30 cellular contexts compared by ENCODE assay signal in genomic region chr2:241441492-241441891, GRCh38.
"Had no signal": no experiment of that assay in that cellular context is flagged by ENCODE, and none has a peak within 500 bp of the region (broad histone marks: within the 10 kb centered on the region; RNA-seq: fewer than 3 reads in every experiment).

No MANE protein-coding gene starts in this region.

- H3K27ac ChIP-seq: esophagus squamous epithelium, heart right ventricle, lower lobe of right lung, neural progenitor cell, ovary, right lobe of liver, suprapubic skin had no signal

- FAIRE-seq: endometrium, keratinocyte, small intestine had no signal

- DNase-seq: cerebellar nuclear complex; cortex of kidney; effector memory CD8-positive, alpha-beta T cell; erythroblast; esophagus squamous epithelium; foreskin melanocyte; glutamatergic neuron; heart right ventricle; hippocampal formation; immature natural killer cell; left ventricle myocardium superior; lower lobe of right lung; mucosa of descending colon; naive B cell; nucleus accumbens; ovary; posterior cingulate gyrus; right lobe of liver; small intestine; stimulated activated CD4-positive, alpha-beta T cell treated with anti-CD3 and anti-CD28 coated beads, Interleukin-12 subunit alpha, Interleukin-12 subunit beta, amount 100 ng/mL, for 4 hours; stimulated activated CD4-positive, alpha-beta T cell treated with anti-CD3 and anti-CD28 coated beads, Interleukin-1b, Interleukin-23, amount 100 ng/mL, for 48 hours; stimulated activated CD4-positive, alpha-beta T cell treated with anti-CD3 and anti-CD28 coated beads, Interleukin-4, amount 100 ng/mL, for 1 hour; stimulated activated CD8-positive, alpha-beta memory T cell treated with anti-CD3 and anti-CD28 coated beads, Interleukin-4, amount 100 ng/mL, for 48 hours; stimulated activated naive CD4-positive, alpha-beta T cell; stimulated activated naive CD8-positive, alpha-beta T cell treated with anti-CD3 and anti-CD28 coated beads, Interleukin-15, amount 100 ng/mL, for 72 hours had no signal

- H3K4me2 ChIP-seq: neural progenitor cell had no signal

- ATAC-seq: effector memory CD8-positive, alpha-beta T cell; heart right ventricle; left ventricle myocardium superior; lower lobe of right lung; mucosa of descending colon; natural killer cell treated with Interleukin-12 subunit alpha and Interleukin-12 subunit beta and Interleukin-15 and Interleukin-18, amount 100 ng/mL, for 72 hours; right lobe of liver; stimulated activated naive CD8-positive, alpha-beta T cell treated with anti-CD3 and anti-CD28 coated beads, Interleukin-15, amount 100 ng/mL, for 72 hours had no signal

- H2AFZ ChIP-seq: neural progenitor cell had no signal

- H3K9me3 ChIP-seq: esophagus squamous epithelium, heart right ventricle, lower lobe of right lung, mucosa of descending colon, ovary, right lobe of liver, suprapubic skin had no signal

- H3K27me3 ChIP-seq: esophagus squamous epithelium, neural progenitor cell, ovary, right lobe of liver, suprapubic skin had no signal

- H3K9ac ChIP-seq: neural progenitor cell had no signal

- H3K4me1 ChIP-seq: esophagus squamous epithelium, neural progenitor cell, right lobe of liver, suprapubic skin had no signal

- H3K4me3 ChIP-seq: esophagus squamous epithelium, heart right ventricle, lower lobe of right lung, mucosa of descending colon, neural progenitor cell, ovary, right lobe of liver, suprapubic skin had no signal

- H3K36me3 ChIP-seq: neural progenitor cell, ovary had no signal
